ENCODE assay signal across 1 cellular context in the genomic region with DNA sequence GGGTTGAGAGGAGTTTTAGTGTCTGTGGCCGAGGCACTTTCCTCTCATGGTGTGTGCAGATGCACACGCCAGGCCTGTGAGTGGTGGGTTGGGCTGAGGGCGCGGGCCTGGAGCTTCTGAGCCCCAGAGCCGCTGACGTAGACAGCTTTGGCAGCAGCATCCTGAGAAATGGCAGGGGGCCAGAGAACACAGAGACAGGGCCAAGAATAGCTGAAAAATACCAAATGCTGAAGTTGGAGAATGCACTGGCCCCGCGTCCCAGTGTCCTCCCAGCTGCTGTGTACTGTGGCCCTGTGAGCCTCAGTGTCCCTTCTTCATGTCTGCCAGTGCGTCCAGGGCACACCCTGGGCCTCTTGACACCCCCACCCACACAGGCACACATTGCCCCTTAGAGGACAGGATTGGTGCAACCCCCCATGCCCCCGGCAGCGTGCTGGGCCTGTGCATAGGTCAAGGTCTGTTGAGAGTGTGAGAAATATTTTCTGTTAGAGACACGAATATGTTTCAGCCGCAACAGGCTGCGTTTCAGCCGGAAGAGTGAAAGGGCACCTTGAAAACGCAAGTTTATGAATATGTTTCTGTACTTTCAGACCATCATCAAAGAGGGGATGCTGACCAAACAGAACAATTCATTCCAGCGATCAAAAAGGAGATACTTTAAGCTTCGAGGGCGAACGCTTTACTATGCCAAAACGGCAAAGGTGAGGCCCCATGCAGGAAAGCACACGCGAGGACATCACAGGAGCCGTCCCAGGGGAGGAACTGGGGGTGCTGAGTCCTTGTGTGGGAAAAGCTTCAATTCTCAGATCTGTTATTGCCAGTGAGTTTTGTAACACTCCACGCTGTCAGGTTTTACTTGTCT.
TF ChIP-seq lines count a peak whose summit lies in the region.

No MANE protein-coding gene starts in this region.

TF ChIP-seq in HepG2, 621 proteins besides CTCF, POLR2A, EP300 and RAD21 (continued from another document and continues in another):
- TF ChIP-seq, protein P1, sequence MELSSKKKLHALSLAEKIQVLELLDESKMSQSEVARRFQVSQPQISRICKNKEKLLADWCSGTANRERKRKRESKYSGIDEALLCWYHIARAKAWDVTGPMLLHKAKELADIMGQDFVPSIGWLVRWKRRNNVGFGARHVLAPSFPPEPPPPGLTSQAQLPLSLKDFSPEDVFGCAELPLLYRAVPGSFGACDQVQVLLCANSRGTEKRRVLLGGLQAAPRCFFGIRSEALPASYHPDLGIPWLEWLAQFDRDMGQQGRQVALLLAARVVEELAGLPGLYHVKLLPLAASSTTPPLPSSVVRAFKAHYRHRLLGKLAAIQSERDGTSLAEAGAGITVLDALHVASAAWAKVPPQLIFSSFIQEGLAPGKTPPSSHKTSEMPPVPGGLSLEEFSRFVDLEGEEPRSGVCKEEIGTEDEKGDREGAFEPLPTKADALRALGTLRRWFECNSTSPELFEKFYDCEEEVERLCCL (CRISPR knock-in tag; IDR thresholded peaks at IDR 0.05; ENCODE audit: borderline replicate concordance) = no peak
- TF ChIP-seq MXI1 (IDR thresholded peaks at IDR 0.05; ENCODE audit: borderline replicate concordance, low read depth, low read length) = no peak
- TF ChIP-seq TOE1 (CRISPR knock-in tag; IDR thresholded peaks at IDR 0.05) = no peak
- peak; percentile 60 for TF ChIP-seq FOSL2 (CRISPR knock-in tag; IDR thresholded peaks at IDR 0.05)
- no peak for TF ChIP-seq MLLT10 (CRISPR knock-in tag; IDR thresholded peaks at IDR 0.05)
- TF ChIP-seq ZSCAN30 (CRISPR knock-in tag; IDR thresholded peaks at IDR 0.05) = no peak
- no peak for TF ChIP-seq ATF7 (IDR thresholded peaks at IDR 0.05)
- TF ChIP-seq ATF7 (CRISPR knock-in tag; IDR thresholded peaks at IDR 0.05) = no peak
- TF ChIP-seq, protein P2, sequence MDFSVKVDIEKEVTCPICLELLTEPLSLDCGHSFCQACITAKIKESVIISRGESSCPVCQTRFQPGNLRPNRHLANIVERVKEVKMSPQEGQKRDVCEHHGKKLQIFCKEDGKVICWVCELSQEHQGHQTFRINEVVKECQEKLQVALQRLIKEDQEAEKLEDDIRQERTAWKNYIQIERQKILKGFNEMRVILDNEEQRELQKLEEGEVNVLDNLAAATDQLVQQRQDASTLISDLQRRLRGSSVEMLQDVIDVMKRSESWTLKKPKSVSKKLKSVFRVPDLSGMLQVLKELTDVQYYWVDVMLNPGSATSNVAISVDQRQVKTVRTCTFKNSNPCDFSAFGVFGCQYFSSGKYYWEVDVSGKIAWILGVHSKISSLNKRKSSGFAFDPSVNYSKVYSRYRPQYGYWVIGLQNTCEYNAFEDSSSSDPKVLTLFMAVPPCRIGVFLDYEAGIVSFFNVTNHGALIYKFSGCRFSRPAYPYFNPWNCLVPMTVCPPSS (IDR thresholded peaks at IDR 0.05) = no peak
- TF ChIP-seq IKZF1 (IDR thresholded peaks at IDR 0.05) = no peak
- TF ChIP-seq, protein P3, sequence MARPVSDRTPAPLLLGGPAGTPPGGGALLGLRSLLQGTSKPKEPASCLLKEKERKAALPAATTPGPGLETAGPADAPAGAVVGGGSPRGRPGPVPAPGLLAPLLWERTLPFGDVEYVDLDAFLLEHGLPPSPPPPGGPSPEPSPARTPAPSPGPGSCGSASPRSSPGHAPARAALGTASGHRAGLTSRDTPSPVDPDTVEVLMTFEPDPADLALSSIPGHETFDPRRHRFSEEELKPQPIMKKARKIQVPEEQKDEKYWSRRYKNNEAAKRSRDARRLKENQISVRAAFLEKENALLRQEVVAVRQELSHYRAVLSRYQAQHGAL (CRISPR knock-in tag; IDR thresholded peaks at IDR 0.05; ENCODE audit: not compliant biosample characterization) = no peak
- no peak; the same call in 1 of the 2 replicates for TF ChIP-seq ZNF839 (CRISPR knock-in tag; IDR thresholded peaks at IDR 0.05; ENCODE audit: borderline replicate concordance)
- peak; percentile 97 for TF ChIP-seq ESRRA (CRISPR knock-in tag; IDR thresholded peaks at IDR 0.05; ENCODE audit: low read depth)
- TF ChIP-seq, protein P4, sequence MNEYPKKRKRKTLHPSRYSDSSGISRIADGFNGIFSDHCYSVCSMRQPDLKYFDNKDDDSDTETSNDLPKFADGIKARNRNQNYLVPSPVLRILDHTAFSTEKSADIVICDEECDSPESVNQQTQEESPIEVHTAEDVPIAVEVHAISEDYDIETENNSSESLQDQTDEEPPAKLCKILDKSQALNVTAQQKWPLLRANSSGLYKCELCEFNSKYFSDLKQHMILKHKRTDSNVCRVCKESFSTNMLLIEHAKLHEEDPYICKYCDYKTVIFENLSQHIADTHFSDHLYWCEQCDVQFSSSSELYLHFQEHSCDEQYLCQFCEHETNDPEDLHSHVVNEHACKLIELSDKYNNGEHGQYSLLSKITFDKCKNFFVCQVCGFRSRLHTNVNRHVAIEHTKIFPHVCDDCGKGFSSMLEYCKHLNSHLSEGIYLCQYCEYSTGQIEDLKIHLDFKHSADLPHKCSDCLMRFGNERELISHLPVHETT (CRISPR knock-in tag; conservative IDR thresholded peaks at IDR 0.05) = 0 out of 2 replicates have a peak, but pooled peaks have one; percentile 24
- no peak for TF ChIP-seq ZNF124 (CRISPR knock-in tag; IDR thresholded peaks at IDR 0.05)
- TF ChIP-seq, protein P5, sequence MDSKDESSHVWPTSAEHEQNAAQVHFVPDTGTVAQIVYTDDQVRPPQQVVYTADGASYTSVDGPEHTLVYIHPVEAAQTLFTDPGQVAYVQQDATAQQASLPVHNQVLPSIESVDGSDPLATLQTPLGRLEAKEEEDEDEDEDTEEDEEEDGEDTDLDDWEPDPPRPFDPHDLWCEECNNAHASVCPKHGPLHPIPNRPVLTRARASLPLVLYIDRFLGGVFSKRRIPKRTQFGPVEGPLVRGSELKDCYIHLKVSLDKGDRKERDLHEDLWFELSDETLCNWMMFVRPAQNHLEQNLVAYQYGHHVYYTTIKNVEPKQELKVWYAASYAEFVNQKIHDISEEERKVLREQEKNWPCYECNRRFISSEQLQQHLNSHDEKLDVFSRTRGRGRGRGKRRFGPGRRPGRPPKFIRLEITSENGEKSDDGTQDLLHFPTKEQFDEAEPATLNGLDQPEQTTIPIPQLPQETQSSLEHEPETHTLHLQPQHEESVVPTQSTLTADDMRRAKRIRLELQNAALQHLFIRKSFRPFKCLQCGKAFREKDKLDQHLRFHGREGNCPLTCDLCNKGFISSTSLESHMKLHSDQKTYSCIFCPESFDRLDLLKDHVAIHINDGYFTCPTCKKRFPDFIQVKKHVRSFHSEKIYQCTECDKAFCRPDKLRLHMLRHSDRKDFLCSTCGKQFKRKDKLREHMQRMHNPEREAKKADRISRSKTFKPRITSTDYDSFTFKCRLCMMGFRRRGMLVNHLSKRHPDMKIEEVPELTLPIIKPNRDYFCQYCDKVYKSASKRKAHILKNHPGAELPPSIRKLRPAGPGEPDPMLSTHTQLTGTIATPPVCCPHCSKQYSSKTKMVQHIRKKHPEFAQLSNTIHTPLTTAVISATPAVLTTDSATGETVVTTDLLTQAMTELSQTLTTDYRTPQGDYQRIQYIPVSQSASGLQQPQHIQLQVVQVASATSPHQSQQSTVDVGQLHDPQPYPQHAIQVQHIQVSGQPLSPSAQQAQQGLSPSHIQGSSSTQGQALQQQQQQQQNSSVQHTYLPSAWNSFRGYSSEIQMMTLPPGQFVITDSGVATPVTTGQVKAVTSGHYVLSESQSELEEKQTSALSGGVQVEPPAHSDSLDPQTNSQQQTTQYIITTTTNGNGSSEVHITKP (CRISPR knock-in tag; IDR thresholded peaks at IDR 0.05; ENCODE audit: low read depth) = peak; percentile 71; the same call in 1 of the 2 replicates
- TF ChIP-seq ZBTB7B (CRISPR knock-in tag; IDR thresholded peaks at IDR 0.05) = peak; percentile 96
- 0 out of 2 replicates have a peak, but pooled peaks have one; percentile 11 for TF ChIP-seq KDM5B (CRISPR knock-in tag; IDR thresholded peaks at IDR 0.05; ENCODE audit: borderline replicate concordance)
- no peak for TF ChIP-seq ZNF10 (CRISPR knock-in tag; IDR thresholded peaks at IDR 0.05; ENCODE audit: borderline replicate concordance, low read depth)
- peak; percentile 76; the same call in 1 of the 2 replicates for TF ChIP-seq GFI1 (CRISPR knock-in tag; IDR thresholded peaks at IDR 0.05; ENCODE audit: borderline replicate concordance)
- TF ChIP-seq ZNF775 (CRISPR knock-in tag; IDR thresholded peaks at IDR 0.05; ENCODE audit: borderline replicate concordance) = no peak
- peak; percentile 42; the same call in 1 of the 2 replicates for TF ChIP-seq ZNF589 (CRISPR knock-in tag; conservative IDR thresholded peaks at IDR 0.05)
- TF ChIP-seq, protein P6, sequence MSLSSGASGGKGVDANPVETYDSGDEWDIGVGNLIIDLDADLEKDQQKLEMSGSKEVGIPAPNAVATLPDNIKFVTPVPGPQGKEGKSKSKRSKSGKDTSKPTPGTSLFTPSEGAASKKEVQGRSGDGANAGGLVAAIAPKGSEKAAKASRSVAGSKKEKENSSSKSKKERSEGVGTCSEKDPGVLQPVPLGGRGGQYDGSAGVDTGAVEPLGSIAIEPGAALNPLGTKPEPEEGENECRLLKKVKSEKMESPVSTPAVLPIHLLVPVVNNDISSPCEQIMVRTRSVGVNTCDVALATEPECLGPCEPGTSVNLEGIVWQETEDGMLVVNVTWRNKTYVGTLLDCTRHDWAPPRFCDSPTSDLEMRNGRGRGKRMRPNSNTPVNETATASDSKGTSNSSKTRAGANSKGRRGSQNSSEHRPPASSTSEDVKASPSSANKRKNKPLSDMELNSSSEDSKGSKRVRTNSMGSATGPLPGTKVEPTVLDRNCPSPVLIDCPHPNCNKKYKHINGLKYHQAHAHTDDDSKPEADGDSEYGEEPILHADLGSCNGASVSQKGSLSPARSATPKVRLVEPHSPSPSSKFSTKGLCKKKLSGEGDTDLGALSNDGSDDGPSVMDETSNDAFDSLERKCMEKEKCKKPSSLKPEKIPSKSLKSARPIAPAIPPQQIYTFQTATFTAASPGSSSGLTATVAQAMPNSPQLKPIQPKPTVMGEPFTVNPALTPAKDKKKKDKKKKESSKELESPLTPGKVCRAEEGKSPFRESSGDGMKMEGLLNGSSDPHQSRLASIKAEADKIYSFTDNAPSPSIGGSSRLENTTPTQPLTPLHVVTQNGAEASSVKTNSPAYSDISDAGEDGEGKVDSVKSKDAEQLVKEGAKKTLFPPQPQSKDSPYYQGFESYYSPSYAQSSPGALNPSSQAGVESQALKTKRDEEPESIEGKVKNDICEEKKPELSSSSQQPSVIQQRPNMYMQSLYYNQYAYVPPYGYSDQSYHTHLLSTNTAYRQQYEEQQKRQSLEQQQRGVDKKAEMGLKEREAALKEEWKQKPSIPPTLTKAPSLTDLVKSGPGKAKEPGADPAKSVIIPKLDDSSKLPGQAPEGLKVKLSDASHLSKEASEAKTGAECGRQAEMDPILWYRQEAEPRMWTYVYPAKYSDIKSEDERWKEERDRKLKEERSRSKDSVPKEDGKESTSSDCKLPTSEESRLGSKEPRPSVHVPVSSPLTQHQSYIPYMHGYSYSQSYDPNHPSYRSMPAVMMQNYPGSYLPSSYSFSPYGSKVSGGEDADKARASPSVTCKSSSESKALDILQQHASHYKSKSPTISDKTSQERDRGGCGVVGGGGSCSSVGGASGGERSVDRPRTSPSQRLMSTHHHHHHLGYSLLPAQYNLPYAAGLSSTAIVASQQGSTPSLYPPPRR (CRISPR knock-in tag; IDR thresholded peaks at IDR 0.05; ENCODE audit: borderline replicate concordance) = peak; percentile 79; the same call in 1 of the 2 replicates
- no peak; the same call in 1 of the 2 replicates for TF ChIP-seq ZNF879 (CRISPR knock-in tag; IDR thresholded peaks at IDR 0.05)
- TF ChIP-seq, protein P7, sequence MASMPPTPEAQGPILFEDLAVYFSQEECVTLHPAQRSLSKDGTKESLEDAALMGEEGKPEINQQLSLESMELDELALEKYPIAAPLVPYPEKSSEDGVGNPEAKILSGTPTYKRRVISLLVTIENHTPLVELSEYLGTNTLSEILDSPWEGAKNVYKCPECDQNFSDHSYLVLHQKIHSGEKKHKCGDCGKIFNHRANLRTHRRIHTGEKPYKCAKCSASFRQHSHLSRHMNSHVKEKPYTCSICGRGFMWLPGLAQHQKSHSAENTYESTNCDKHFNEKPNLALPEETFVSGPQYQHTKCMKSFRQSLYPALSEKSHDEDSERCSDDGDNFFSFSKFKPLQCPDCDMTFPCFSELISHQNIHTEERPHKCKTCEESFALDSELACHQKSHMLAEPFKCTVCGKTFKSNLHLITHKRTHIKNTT (CRISPR knock-in tag; IDR thresholded peaks at IDR 0.05) = no peak
- TF ChIP-seq, protein P8, sequence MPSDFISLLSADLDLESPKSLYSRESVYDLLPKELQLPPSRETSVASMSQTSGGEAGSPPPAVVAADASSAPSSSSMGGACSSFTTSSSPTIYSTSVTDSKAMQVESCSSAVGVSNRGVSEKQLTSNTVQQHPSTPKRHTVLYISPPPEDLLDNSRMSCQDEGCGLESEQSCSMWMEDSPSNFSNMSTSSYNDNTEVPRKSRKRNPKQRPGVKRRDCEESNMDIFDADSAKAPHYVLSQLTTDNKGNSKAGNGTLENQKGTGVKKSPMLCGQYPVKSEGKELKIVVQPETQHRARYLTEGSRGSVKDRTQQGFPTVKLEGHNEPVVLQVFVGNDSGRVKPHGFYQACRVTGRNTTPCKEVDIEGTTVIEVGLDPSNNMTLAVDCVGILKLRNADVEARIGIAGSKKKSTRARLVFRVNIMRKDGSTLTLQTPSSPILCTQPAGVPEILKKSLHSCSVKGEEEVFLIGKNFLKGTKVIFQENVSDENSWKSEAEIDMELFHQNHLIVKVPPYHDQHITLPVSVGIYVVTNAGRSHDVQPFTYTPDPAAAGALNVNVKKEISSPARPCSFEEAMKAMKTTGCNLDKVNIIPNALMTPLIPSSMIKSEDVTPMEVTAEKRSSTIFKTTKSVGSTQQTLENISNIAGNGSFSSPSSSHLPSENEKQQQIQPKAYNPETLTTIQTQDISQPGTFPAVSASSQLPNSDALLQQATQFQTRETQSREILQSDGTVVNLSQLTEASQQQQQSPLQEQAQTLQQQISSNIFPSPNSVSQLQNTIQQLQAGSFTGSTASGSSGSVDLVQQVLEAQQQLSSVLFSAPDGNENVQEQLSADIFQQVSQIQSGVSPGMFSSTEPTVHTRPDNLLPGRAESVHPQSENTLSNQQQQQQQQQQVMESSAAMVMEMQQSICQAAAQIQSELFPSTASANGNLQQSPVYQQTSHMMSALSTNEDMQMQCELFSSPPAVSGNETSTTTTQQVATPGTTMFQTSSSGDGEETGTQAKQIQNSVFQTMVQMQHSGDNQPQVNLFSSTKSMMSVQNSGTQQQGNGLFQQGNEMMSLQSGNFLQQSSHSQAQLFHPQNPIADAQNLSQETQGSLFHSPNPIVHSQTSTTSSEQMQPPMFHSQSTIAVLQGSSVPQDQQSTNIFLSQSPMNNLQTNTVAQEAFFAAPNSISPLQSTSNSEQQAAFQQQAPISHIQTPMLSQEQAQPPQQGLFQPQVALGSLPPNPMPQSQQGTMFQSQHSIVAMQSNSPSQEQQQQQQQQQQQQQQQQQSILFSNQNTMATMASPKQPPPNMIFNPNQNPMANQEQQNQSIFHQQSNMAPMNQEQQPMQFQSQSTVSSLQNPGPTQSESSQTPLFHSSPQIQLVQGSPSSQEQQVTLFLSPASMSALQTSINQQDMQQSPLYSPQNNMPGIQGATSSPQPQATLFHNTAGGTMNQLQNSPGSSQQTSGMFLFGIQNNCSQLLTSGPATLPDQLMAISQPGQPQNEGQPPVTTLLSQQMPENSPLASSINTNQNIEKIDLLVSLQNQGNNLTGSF (CRISPR knock-in tag; IDR thresholded peaks at IDR 0.05) = no peak
- TF ChIP-seq XRCC5 (optimal IDR thresholded peaks at IDR 0.05; ENCODE audit: low read length) = peak; percentile 64
- TF ChIP-seq ZNF30 (CRISPR knock-in tag; IDR thresholded peaks at IDR 0.05) = 0 out of 2 replicates have a peak, but pooled peaks have one; percentile 58
- TF ChIP-seq ZNF501 (CRISPR knock-in tag; IDR thresholded peaks at IDR 0.05) = peak; percentile 85
- TF ChIP-seq RNF2 (conservative IDR thresholded peaks at IDR 0.05; ENCODE audit: low read depth) = peak; percentile 55; the same call in 1 of the 2 replicates
